33 cellular contexts compared by ENCODE assay signal in genomic region chr11:104057908-104058307, GRCh38. TPM values are rescaled to one million over a fixed set of nuclear protein-coding genes. Genes with fewer than 3 reads are reported as not detected.
"Had no signal": no experiment of that assay in that cellular context is flagged by ENCODE, and none has a peak within 500 bp of the region (broad histone marks: within the 10 kb centered on the region; RNA-seq: fewer than 3 reads in every experiment).

No MANE protein-coding gene starts in this region.

- H3K36me3 ChIP-seq: stomach, suprapubic skin, thoracic aorta, thyroid gland, tibial artery, tibial nerve, transverse colon, upper lobe of left lung, upper lobe of right lung, uterus, vagina had no signal

- ATAC-seq: stimulated activated effector memory CD8-positive, alpha-beta T cell treated with anti-CD3 and anti-CD28 coated beads, Interleukin-12 subunit alpha, Interleukin-12 subunit beta, amount 100 ng/mL, for 72 hours; stimulated activated memory B cell treated with anti-CD40 and anti-IgM and Interleukin-4, amounts not matched to agents 10 μg/mL and 1 μg/mL and 100 μg/mL, for 72 hours; stimulated activated naive B cell treated with anti-CD40 and anti-IgM and Interleukin-4, amounts not matched to agents 10 μg/mL and 1 μg/mL and 100 μg/mL, for 72 hours; stimulated activated naive CD8-positive, alpha-beta T cell treated with anti-CD3 and anti-CD28 coated beads, Interleukin-15, amount 100 ng/mL, for 72 hours; stimulated activated naive CD8-positive, alpha-beta T cell treated with anti-CD3 and anti-CD28 coated beads, Interleukin-15, Interleukin-2, amounts not matched to agents 100 U/mL and 50 U/mL, for 24 hours; upper lobe of right lung had no signal

- H3K9me3 ChIP-seq: stomach, suprapubic skin, testis, thoracic aorta, thyroid gland, tibial artery, tibial nerve, transverse colon, upper lobe of left lung, upper lobe of right lung, uterus, vagina had no signal

- H3K27ac ChIP-seq: stomach, suprapubic skin, testis, thoracic aorta, thyroid gland, tibial artery, tibial nerve, transverse colon, upper lobe of left lung, upper lobe of right lung, uterus, vagina had no signal

- H3K4me1 ChIP-seq: testis, thyroid gland, tibial artery, tibial nerve, transverse colon, upper lobe of right lung, uterus had no signal

- H3K36me3 Mint-ChIP-seq: stimulated activated effector memory CD8-positive, alpha-beta T cell treated with anti-CD3 and anti-CD28 coated beads, Interleukin-12 subunit alpha, Interleukin-12 subunit beta, amount 100 ng/mL, for 72 hours; stimulated activated memory B cell treated with anti-CD40 and anti-IgM and Interleukin-4, amounts not matched to agents 10 μg/mL and 1 μg/mL and 100 μg/mL, for 72 hours; stimulated activated naive B cell treated with anti-CD40 and anti-IgM and Interleukin-4, amounts not matched to agents 10 μg/mL and 1 μg/mL and 100 μg/mL, for 72 hours; type B pancreatic cell had no signal

- H3K27me3 ChIP-seq: stomach, suprapubic skin, testis, thyroid gland, tibial artery, tibial nerve, transverse colon, upper lobe of left lung, upper lobe of right lung, uterus, vagina had no signal

- H3K4me3 ChIP-seq: stomach, suprapubic skin, testis, thoracic aorta, thyroid gland, tibial artery, tibial nerve, transverse colon, upper lobe of left lung, upper lobe of right lung, uterus, vagina had no signal

- H3K27ac Mint-ChIP-seq: stimulated activated effector memory CD8-positive, alpha-beta T cell treated with anti-CD3 and anti-CD28 coated beads, Interleukin-12 subunit alpha, Interleukin-12 subunit beta, amount 100 ng/mL, for 72 hours; stimulated activated memory B cell treated with anti-CD40 and anti-IgM and Interleukin-4, amounts not matched to agents 10 μg/mL and 1 μg/mL and 100 μg/mL, for 72 hours; stimulated activated naive B cell treated with anti-CD40 and anti-IgM and Interleukin-4, amounts not matched to agents 10 μg/mL and 1 μg/mL and 100 μg/mL, for 72 hours; stimulated activated naive CD8-positive, alpha-beta T cell treated with anti-CD3 and anti-CD28 coated beads, Interleukin-15, amount 100 ng/mL, for 72 hours; stimulated activated naive CD8-positive, alpha-beta T cell treated with anti-CD3 and anti-CD28 coated beads, Interleukin-15, Interleukin-2, amounts not matched to agents 100 ng/mL and 50 ng/mL, for 24 hours; type B pancreatic cell had no signal

- FAIRE-seq: urothelium cell line had no signal

- H3K4me1 Mint-ChIP-seq: stimulated activated effector memory CD8-positive, alpha-beta T cell treated with anti-CD3 and anti-CD28 coated beads, Interleukin-12 subunit alpha, Interleukin-12 subunit beta, amount 100 ng/mL, for 72 hours; stimulated activated memory B cell treated with anti-CD40 and anti-IgM and Interleukin-4, amounts not matched to agents 10 μg/mL and 1 μg/mL and 100 μg/mL, for 72 hours; stimulated activated naive B cell treated with anti-CD40 and anti-IgM and Interleukin-4, amounts not matched to agents 10 μg/mL and 1 μg/mL and 100 μg/mL, for 72 hours; stimulated activated naive CD8-positive, alpha-beta T cell treated with anti-CD3 and anti-CD28 coated beads, Interleukin-15, amount 100 ng/mL, for 72 hours had no signal

- H3K4me3 Mint-ChIP-seq: stimulated activated effector memory CD8-positive, alpha-beta T cell treated with anti-CD3 and anti-CD28 coated beads, Interleukin-12 subunit alpha, Interleukin-12 subunit beta, amount 100 ng/mL, for 72 hours; stimulated activated memory B cell treated with anti-CD40 and anti-IgM and Interleukin-4, amounts not matched to agents 10 μg/mL and 1 μg/mL and 100 μg/mL, for 72 hours; stimulated activated naive B cell treated with anti-CD40 and anti-IgM and Interleukin-4, amounts not matched to agents 10 μg/mL and 1 μg/mL and 100 μg/mL, for 72 hours; stimulated activated naive CD8-positive, alpha-beta T cell treated with anti-CD3 and anti-CD28 coated beads, Interleukin-15, amount 100 ng/mL, for 72 hours; stimulated activated naive CD8-positive, alpha-beta T cell treated with anti-CD3 and anti-CD28 coated beads, Interleukin-15, Interleukin-2, amounts not matched to agents 100 ng/mL and 50 ng/mL, for 24 hours; type B pancreatic cell had no signal

- H3K27me3 Mint-ChIP-seq: stimulated activated memory B cell treated with anti-CD40 and anti-IgM and Interleukin-4, amounts not matched to agents 10 μg/mL and 1 μg/mL and 100 μg/mL, for 72 hours; stimulated activated naive CD8-positive, alpha-beta T cell treated with anti-CD3 and anti-CD28 coated beads, Interleukin-15, amount 100 ng/mL, for 72 hours; stimulated activated naive CD8-positive, alpha-beta T cell treated with anti-CD3 and anti-CD28 coated beads, Interleukin-15, Interleukin-2, amounts not matched to agents 100 ng/mL and 50 ng/mL, for 24 hours; type B pancreatic cell had no signal

- DNase-seq: stimulated activated CD4-positive, alpha-beta T cell treated with anti-CD3 and anti-CD28 coated beads, Interleukin-2, amount 100 ng/mL, for 48 hours; stimulated activated CD4-positive, alpha-beta T cell treated with anti-CD3 and anti-CD28 coated beads, Interleukin-4, amount 100 ng/mL, for 1 hour; stimulated activated CD4-positive, alpha-beta T cell treated with anti-CD3 and anti-CD28 coated beads, Interleukin-4, amount 100 ng/mL, for 24 hours; stimulated activated CD4-positive, alpha-beta T cell treated with anti-CD3 and anti-CD28 coated beads, Interleukin-4, amount 100 ng/mL, for 4 hours; stimulated activated CD8-positive, alpha-beta memory T cell treated with anti-CD3 and anti-CD28 coated beads, Interleukin-4, amount 100 ng/mL, for 48 hours; stimulated activated naive B cell treated with anti-CD40 and anti-IgM and Interleukin-4, amounts not matched to agents 10 μg/mL and 1 μg/mL and 100 μg/mL, for 72 hours; stimulated activated naive CD4-positive, alpha-beta T cell; stimulated activated naive CD4-positive, alpha-beta T cell treated with Interleukin-2 at 50 U/mL for 16 hours; stimulated activated naive CD8-positive, alpha-beta T cell treated with anti-CD3 and anti-CD28 coated beads, Interleukin-15, amount 100 ng/mL, for 72 hours; stimulated activated naive CD8-positive, alpha-beta T cell treated with anti-CD3 and anti-CD28 coated beads, Interleukin-15, Interleukin-2, amounts not matched to agents 100 U/mL and 50 U/mL, for 24 hours; stomach; substantia nigra; testis; thyroid gland; tibial artery; transverse colon; trophoblast cell; upper lobe of left lung; upper lobe of right lung; uterus had no signal

- H3K9me3 Mint-ChIP-seq: stimulated activated effector memory CD8-positive, alpha-beta T cell treated with anti-CD3 and anti-CD28 coated beads, Interleukin-12 subunit alpha, Interleukin-12 subunit beta, amount 100 ng/mL, for 72 hours; stimulated activated memory B cell treated with anti-CD40 and anti-IgM and Interleukin-4, amounts not matched to agents 10 μg/mL and 1 μg/mL and 100 μg/mL, for 72 hours; stimulated activated naive B cell treated with anti-CD40 and anti-IgM and Interleukin-4, amounts not matched to agents 10 μg/mL and 1 μg/mL and 100 μg/mL, for 72 hours; stimulated activated naive CD8-positive, alpha-beta T cell treated with anti-CD3 and anti-CD28 coated beads, Interleukin-15, amount 100 ng/mL, for 72 hours; stimulated activated naive CD8-positive, alpha-beta T cell treated with anti-CD3 and anti-CD28 coated beads, Interleukin-15, Interleukin-2, amounts not matched to agents 100 ng/mL and 50 ng/mL, for 24 hours; type B pancreatic cell had no signal

RNA-seq across cellular contexts. Expression of gene DDI1, which starts 21.5 kb away (rescaled TPM):
- total RNA-seq: stomach, suprapubic skin, temporal lobe, thoracic aorta, tibial nerve, transverse colon, upper lobe of left lung, upper lobe of right lung, ureter, urinary bladder, uterus, vagina had no signal
- polyA plus RNA-seq: stomach, thymus, urinary bladder had no signal
